ENCODE assay signal across 1 cellular context in the genomic region with DNA sequence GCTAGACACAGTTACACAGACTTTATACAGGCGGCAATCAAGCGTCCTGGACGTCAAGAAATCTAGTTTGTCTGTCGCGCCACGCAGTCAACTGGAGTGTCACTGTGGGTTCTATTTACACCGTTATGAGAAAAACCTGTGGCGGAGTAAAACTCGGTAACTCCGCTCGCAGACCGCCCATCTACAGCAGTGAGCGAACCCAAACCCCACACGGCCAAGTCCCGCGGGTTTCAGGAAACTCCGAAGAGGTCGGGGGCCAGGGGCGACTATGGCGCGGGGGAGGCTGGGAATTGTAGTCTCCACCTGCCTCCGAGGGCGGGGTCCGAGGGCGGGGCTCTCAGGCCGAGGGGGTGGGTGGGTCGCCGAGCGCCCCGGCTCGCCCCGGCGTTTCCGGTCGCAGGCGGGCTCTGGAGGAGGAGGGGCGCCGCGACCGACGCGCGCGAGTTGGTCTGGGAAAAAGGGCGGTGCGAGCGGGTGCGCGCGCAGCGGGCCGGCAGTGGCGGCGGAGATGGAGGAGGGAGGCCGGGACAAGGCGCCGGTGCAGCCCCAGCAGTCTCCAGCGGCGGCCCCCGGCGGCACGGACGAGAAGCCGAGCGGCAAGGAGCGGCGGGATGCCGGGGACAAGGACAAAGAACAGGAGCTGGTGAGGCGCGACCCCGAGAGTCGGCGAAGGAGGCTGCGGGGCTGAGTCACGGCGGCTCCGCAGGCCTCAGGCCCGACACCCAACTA.
TF ChIP-seq lines count a peak whose summit lies in the region.

Gene PSMD2 (plus strand): TSS at position 483 of the 729 bp plus-strand sequence. CDS start 26 bp downstream, at position 509.

TF ChIP-seq in HepG2, 621 proteins besides CTCF, POLR2A, EP300 and RAD21 (continued from another document and continues in another):
- no peak; the same call in 1 of the 2 replicates for TF ChIP-seq MEIS2 (CRISPR knock-in tag; IDR thresholded peaks at IDR 0.05)
- peak; percentile 19 for TF ChIP-seq ZNF18 (CRISPR knock-in tag; IDR thresholded peaks at IDR 0.05; ENCODE audit: insufficient replicate concordance)
- no peak for TF ChIP-seq ZNF878 (CRISPR knock-in tag; IDR thresholded peaks at IDR 0.05)
- no peak for TF ChIP-seq FOXA1 (IDR thresholded peaks at IDR 0.05)
- TF ChIP-seq FOXA1 (CRISPR knock-in tag; IDR thresholded peaks at IDR 0.05) = no peak
- no peak for TF ChIP-seq RELA (CRISPR knock-in tag; IDR thresholded peaks at IDR 0.05)
- peak; percentile 64 for TF ChIP-seq MXD3 (CRISPR knock-in tag; IDR thresholded peaks at IDR 0.05)
- 0 out of 2 replicates have a peak, but pooled peaks have one; percentile 20 for TF ChIP-seq REPIN1 (CRISPR knock-in tag; IDR thresholded peaks at IDR 0.05; ENCODE audit: borderline replicate concordance, low read depth)
- TF ChIP-seq TRIM22 (IDR thresholded peaks at IDR 0.05) = no peak
- TF ChIP-seq, protein P1, sequence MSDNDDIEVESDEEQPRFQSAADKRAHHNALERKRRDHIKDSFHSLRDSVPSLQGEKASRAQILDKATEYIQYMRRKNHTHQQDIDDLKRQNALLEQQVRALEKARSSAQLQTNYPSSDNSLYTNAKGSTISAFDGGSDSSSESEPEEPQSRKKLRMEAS (IDR thresholded peaks at IDR 0.05) = peak; percentile 13; the same call in 1 of the 2 replicates
- TF ChIP-seq, protein P2, sequence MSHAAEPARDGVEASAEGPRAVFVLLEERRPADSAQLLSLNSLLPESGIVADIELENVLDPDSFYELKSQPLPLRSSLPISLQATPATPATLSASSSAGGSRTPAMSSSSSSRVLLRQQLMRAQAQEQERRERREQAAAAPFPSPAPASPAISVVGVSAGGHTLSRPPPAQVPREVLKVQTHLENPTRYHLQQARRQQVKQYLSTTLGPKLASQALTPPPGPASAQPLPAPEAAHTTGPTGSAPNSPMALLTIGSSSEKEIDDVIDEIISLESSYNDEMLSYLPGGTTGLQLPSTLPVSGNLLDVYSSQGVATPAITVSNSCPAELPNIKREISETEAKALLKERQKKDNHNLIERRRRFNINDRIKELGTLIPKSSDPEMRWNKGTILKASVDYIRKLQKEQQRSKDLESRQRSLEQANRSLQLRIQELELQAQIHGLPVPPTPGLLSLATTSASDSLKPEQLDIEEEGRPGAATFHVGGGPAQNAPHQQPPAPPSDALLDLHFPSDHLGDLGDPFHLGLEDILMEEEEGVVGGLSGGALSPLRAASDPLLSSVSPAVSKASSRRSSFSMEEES (CRISPR knock-in tag; IDR thresholded peaks at IDR 0.05) = no peak
- no peak for TF ChIP-seq ZFP90 (CRISPR knock-in tag; IDR thresholded peaks at IDR 0.05; ENCODE audit: borderline replicate concordance)
- TF ChIP-seq ZSCAN25 (CRISPR knock-in tag; IDR thresholded peaks at IDR 0.05) = no peak
- TF ChIP-seq HHEX (CRISPR knock-in tag; IDR thresholded peaks at IDR 0.05) = no peak
- no peak for TF ChIP-seq ZFP36L2 (CRISPR knock-in tag; IDR thresholded peaks at IDR 0.05)
- no peak for TF ChIP-seq HMG20A (CRISPR knock-in tag; IDR thresholded peaks at IDR 0.05; ENCODE audit: borderline replicate concordance)
- no peak for TF ChIP-seq RARG (CRISPR knock-in tag; IDR thresholded peaks at IDR 0.05; ENCODE audit: low read depth)
- no peak for TF ChIP-seq ZBTB8A (CRISPR knock-in tag; IDR thresholded peaks at IDR 0.05; ENCODE audit: borderline replicate concordance, low read depth)
- no peak for TF ChIP-seq MTF1 (CRISPR knock-in tag; IDR thresholded peaks at IDR 0.05)
- TF ChIP-seq TFDP2 (CRISPR knock-in tag; IDR thresholded peaks at IDR 0.05) = peak; percentile 64
- peak; percentile 50; the same call in 1 of the 2 replicates for TF ChIP-seq ZNF441 (CRISPR knock-in tag; IDR thresholded peaks at IDR 0.05; ENCODE audit: borderline replicate concordance)
- TF ChIP-seq ZNF543 (CRISPR knock-in tag; IDR thresholded peaks at IDR 0.05) = 0 out of 2 replicates have a peak, but pooled peaks have one; percentile 20
- TF ChIP-seq IRX3 (CRISPR knock-in tag; IDR thresholded peaks at IDR 0.05; ENCODE audit: borderline replicate concordance, low read depth) = no peak
- TF ChIP-seq NCOA2 (CRISPR knock-in tag; IDR thresholded peaks at IDR 0.05) = no peak
- no peak for TF ChIP-seq ZNF33B (CRISPR knock-in tag; IDR thresholded peaks at IDR 0.05)
- no peak for TF ChIP-seq ZNF530 (CRISPR knock-in tag; IDR thresholded peaks at IDR 0.05; ENCODE audit: low read depth)
- TF ChIP-seq HDAC2 (CRISPR knock-in tag; IDR thresholded peaks at IDR 0.05) = peak; percentile 10; the same call in 1 of the 2 replicates
- TF ChIP-seq E2F2 (CRISPR knock-in tag; IDR thresholded peaks at IDR 0.05; ENCODE audit: borderline replicate concordance) = no peak
- TF ChIP-seq PITX1 (CRISPR knock-in tag; IDR thresholded peaks at IDR 0.05) = no peak; the same call in 1 of the 2 replicates
- TF ChIP-seq, protein P3, sequence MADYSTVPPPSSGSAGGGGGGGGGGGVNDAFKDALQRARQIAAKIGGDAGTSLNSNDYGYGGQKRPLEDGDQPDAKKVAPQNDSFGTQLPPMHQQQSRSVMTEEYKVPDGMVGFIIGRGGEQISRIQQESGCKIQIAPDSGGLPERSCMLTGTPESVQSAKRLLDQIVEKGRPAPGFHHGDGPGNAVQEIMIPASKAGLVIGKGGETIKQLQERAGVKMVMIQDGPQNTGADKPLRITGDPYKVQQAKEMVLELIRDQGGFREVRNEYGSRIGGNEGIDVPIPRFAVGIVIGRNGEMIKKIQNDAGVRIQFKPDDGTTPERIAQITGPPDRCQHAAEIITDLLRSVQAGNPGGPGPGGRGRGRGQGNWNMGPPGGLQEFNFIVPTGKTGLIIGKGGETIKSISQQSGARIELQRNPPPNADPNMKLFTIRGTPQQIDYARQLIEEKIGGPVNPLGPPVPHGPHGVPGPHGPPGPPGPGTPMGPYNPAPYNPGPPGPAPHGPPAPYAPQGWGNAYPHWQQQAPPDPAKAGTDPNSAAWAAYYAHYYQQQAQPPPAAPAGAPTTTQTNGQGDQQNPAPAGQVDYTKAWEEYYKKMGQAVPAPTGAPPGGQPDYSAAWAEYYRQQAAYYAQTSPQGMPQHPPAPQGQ (CRISPR knock-in tag; IDR thresholded peaks at IDR 0.05; ENCODE audit: borderline replicate concordance) = no peak
- TF ChIP-seq, protein P4, sequence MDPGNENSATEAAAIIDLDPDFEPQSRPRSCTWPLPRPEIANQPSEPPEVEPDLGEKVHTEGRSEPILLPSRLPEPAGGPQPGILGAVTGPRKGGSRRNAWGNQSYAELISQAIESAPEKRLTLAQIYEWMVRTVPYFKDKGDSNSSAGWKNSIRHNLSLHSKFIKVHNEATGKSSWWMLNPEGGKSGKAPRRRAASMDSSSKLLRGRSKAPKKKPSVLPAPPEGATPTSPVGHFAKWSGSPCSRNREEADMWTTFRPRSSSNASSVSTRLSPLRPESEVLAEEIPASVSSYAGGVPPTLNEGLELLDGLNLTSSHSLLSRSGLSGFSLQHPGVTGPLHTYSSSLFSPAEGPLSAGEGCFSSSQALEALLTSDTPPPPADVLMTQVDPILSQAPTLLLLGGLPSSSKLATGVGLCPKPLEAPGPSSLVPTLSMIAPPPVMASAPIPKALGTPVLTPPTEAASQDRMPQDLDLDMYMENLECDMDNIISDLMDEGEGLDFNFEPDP (CRISPR knock-in tag; conservative IDR thresholded peaks at IDR 0.05) = no peak
- TF ChIP-seq GATA4 (IDR thresholded peaks at IDR 0.05; ENCODE audit: borderline replicate concordance, low read depth) = no peak; the same call in 1 of the 2 replicates
- TF ChIP-seq, protein P5, sequence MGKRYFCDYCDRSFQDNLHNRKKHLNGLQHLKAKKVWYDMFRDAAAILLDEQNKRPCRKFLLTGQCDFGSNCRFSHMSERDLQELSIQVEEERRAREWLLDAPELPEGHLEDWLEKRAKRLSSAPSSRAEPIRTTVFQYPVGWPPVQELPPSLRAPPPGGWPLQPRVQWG (CRISPR knock-in tag; IDR thresholded peaks at IDR 0.05; ENCODE audit: borderline replicate concordance, low read depth) = no peak
- TF ChIP-seq SRSF4 (IDR thresholded peaks at IDR 0.05; ENCODE audit: low read depth, low read length, poor library complexity, severe bottlenecking) = no peak
- TF ChIP-seq ZNF883 (CRISPR knock-in tag; IDR thresholded peaks at IDR 0.05; ENCODE audit: not compliant biosample characterization) = no peak
- no peak for TF ChIP-seq THAP7 (CRISPR knock-in tag; IDR thresholded peaks at IDR 0.05)
- no peak for TF ChIP-seq ZNF260 (CRISPR knock-in tag; IDR thresholded peaks at IDR 0.05; ENCODE audit: borderline replicate concordance, low read depth)
- TF ChIP-seq YY1 (IDR thresholded peaks at IDR 0.05; ENCODE audit: insufficient read depth, insufficient replicate concordance, low read depth, low read length) = no peak
- TF ChIP-seq POLR2AphosphoS5 (IDR thresholded peaks at IDR 0.05; ENCODE audit: low read depth, low read length) = peak; percentile 96
- no peak for TF ChIP-seq SIX1 (CRISPR knock-in tag; IDR thresholded peaks at IDR 0.05; ENCODE audit: borderline replicate concordance)
- TF ChIP-seq ZNF83 (CRISPR knock-in tag; IDR thresholded peaks at IDR 0.05; ENCODE audit: borderline replicate concordance) = no peak
- TF ChIP-seq MEIS1 (CRISPR knock-in tag; IDR thresholded peaks at IDR 0.05; ENCODE audit: borderline replicate concordance) = no peak
